In genomic region chr14:95526483-95527391, GRCh38 we compare ENCODE assay signal across 11 cellular contexts. TPM values are rescaled to one million over a fixed set of nuclear protein-coding genes. Genes with fewer than 3 reads are reported as not detected.
DNase-seq lines count a peak whose midpoint lies in the region; ATAC-seq, FAIRE-seq and TF ChIP-seq lines count a peak whose summit lies in the region.
"Had no signal": no experiment of that assay in that cellular context is flagged by ENCODE, and none has a peak within 500 bp of the region (broad histone marks: within the 10 kb centered on the region; RNA-seq: fewer than 3 reads in every experiment).

No MANE protein-coding gene starts in this region.

- no peaks in the 10 kb centered on the region for H3K9me3 ChIP-seq in heart right ventricle

- ATAC-seq in activated T-helper 17 cell treated with anti-CD3 and anti-CD28 coated beads, Interleukin-2, amount 50 U/mL, for 72 hours (replicated peaks): no peak
- ATAC-seq in heart right ventricle (peak in 6 of 8 donors; percentile 16 to 73 (median 34)), HG02798 (IDR thresholded peaks at IDR 0.05; ENCODE audit: poor library complexity, unreplicated experiment) (no peak)
- ATAC-seq in stimulated activated memory B cell treated with anti-CD40 and anti-IgM and Interleukin-4, amounts not matched to agents 10 μg/mL and 1 μg/mL and 100 μg/mL, for 72 hours: no peak

- peak overlapping the region in 8 of 10 donors; percentile 40 to 75 (median 66) for H3K27ac ChIP-seq in heart right ventricle

- peak; percentile 24 for DNase-seq in NCI-H2029 (lab: John Stamatoyannopoulos, UW)
- DNase-seq in NCI-H2029 treated with DMSO at 0.1 percent for 48 hours (lab: John Stamatoyannopoulos, UW): no peak
- no peak for DNase-seq in heart right ventricle
- no peak for DNase-seq in SIG-M5 (lab: John Stamatoyannopoulos, UW)
- no peak for DNase-seq in frontal cortex (ENCODE audit: low spot score in 2 of 2)
- DNase-seq: 8988T, GOT3 had no signal

- peak overlapping the region; percentile 93 for H3K4me3 Mint-ChIP-seq in activated T-helper 17 cell treated with anti-CD3 and anti-CD28 coated beads, Interleukin-2, amount 50 U/mL, for 72 hours
- no peak overlapping the region for H3K4me3 Mint-ChIP-seq in stimulated activated memory B cell treated with anti-CD40 and anti-IgM and Interleukin-4, amounts not matched to agents 10 μg/mL and 1 μg/mL and 100 μg/mL, for 72 hours

- FAIRE-seq in frontal cortex (lab: Jason Lieb, UNC): no peak
- FAIRE-seq: GM12878 had no signal

- no peaks in the 10 kb centered on the region for H3K9me3 Mint-ChIP-seq in activated T-helper 17 cell treated with anti-CD3 and anti-CD28 coated beads, Interleukin-2, amount 50 U/mL, for 72 hours
- H3K9me3 Mint-ChIP-seq in stimulated activated memory B cell treated with anti-CD40 and anti-IgM and Interleukin-4, amounts not matched to agents 10 μg/mL and 1 μg/mL and 100 μg/mL, for 72 hours: no peaks in the 10 kb centered on the region

- peaks cover 29% of the 10 kb centered on the region for H3K36me3 Mint-ChIP-seq in activated T-helper 17 cell treated with anti-CD3 and anti-CD28 coated beads, Interleukin-2, amount 50 U/mL, for 72 hours (ENCODE audit: low read depth)
- peaks cover 4% of the 10 kb centered on the region for H3K36me3 Mint-ChIP-seq in stimulated activated memory B cell treated with anti-CD40 and anti-IgM and Interleukin-4, amounts not matched to agents 10 μg/mL and 1 μg/mL and 100 μg/mL, for 72 hours

- no peak overlapping the region for H3K4me3 ChIP-seq in heart right ventricle
- H3K4me3 ChIP-seq: GM12878 had no signal

- no peak for TF ChIP-seq CTCF in heart right ventricle (IDR thresholded peaks at IDR 0.05)

- H3K36me3 ChIP-seq in heart right ventricle: peaks cover 0 to 13% (median 0%) of the 10 kb centered on the region in 9 donors

- 46 to 54% methylated on average over 9 of the region's 9 CpGs for WGBS in heart right ventricle, 2 donors

- H3K27me3 ChIP-seq in heart right ventricle: no peaks in the 10 kb centered on the region

- intact Hi-C loops in heart right ventricle (cut with DNase I): loop anchor here in 6 of 10 donors (1.0 to 5.0 kb wide), 3 partner anchors 84 kb away; no protein-coding TSS in a partner anchor

- H3K4me1 ChIP-seq in heart right ventricle: peaks cover 16 to 68% (median 48%) of the 10 kb centered on the region in 9 donors

- H3K27ac Mint-ChIP-seq in activated T-helper 17 cell treated with anti-CD3 and anti-CD28 coated beads, Interleukin-2, amount 50 U/mL, for 72 hours: peak overlapping the region; percentile 94
- H3K27ac Mint-ChIP-seq in stimulated activated memory B cell treated with anti-CD40 and anti-IgM and Interleukin-4, amounts not matched to agents 10 μg/mL and 1 μg/mL and 100 μg/mL, for 72 hours: peak overlapping the region; percentile 8

- H3K4me1 Mint-ChIP-seq in activated T-helper 17 cell treated with anti-CD3 and anti-CD28 coated beads, Interleukin-2, amount 50 U/mL, for 72 hours: peaks cover 66% of the 10 kb centered on the region
- peaks cover 48% of the 10 kb centered on the region for H3K4me1 Mint-ChIP-seq in stimulated activated memory B cell treated with anti-CD40 and anti-IgM and Interleukin-4, amounts not matched to agents 10 μg/mL and 1 μg/mL and 100 μg/mL, for 72 hours

- no peaks in the 10 kb centered on the region for H3K27me3 Mint-ChIP-seq in activated T-helper 17 cell treated with anti-CD3 and anti-CD28 coated beads, Interleukin-2, amount 50 U/mL, for 72 hours
- H3K27me3 Mint-ChIP-seq in stimulated activated memory B cell treated with anti-CD40 and anti-IgM and Interleukin-4, amounts not matched to agents 10 μg/mL and 1 μg/mL and 100 μg/mL, for 72 hours: no peaks in the 10 kb centered on the region

RNA-seq across cellular contexts. Expression of gene GLRX5, which starts 8.1 kb away (rescaled TPM):
- total RNA-seq in activated T-helper 17 cell treated with anti-CD3 and anti-CD28 coated beads, Interleukin-2, amount 50 U/mL, for 72 hours: 10 to 100 TPM; 21.5 to 61.4 TPM
- total RNA-seq in heart right ventricle (100 to 1,000 TPM in 2 of 10 donors, 10 to 100 TPM in 8; 69.9 to 121 (median 91.8) TPM), frontal cortex (31.8 TPM)
- polyA plus RNA-seq in heart right ventricle: 10 to 100 TPM; 49.8 to 66.6 TPM

RNA-seq across cellular contexts. Expression of gene SYNE3, which starts 10.3 kb away (rescaled TPM):
- 10 to 100 TPM; 78.9 to 79.1 TPM for total RNA-seq in activated T-helper 17 cell treated with anti-CD3 and anti-CD28 coated beads, Interleukin-2, amount 50 U/mL, for 72 hours
- total RNA-seq in heart right ventricle (10 to 100 TPM in 5 of 10 donors, 1 to 10 TPM in 5; 4.8 to 15.4 (median 10.4) TPM), frontal cortex (1.2 TPM)
- 1 to 10 TPM; 1.5 to 5.3 TPM for polyA plus RNA-seq in heart right ventricle

Comparison
In these comparisons a context has a peak if more than half of its experiments do, and no peak if none do; other contexts are left out.
1. ATAC-seq: peak in heart right ventricle (6 of 8); none in activated T-helper 17 cell treated with anti-CD3 and anti-CD28 coated beads, Interleukin-2, amount 50 U/mL, for 72 hours (single experiment), stimulated activated memory B cell treated with anti-CD40 and anti-IgM and Interleukin-4, amounts not matched to agents 10 μg/mL and 1 μg/mL and 100 μg/mL, for 72 hours (single experiment) and HG02798 (single experiment).
2. RNA of gene SYNE3, which starts 10.3 kb away (total RNA-seq): 78.9 to 79.1 TPM in activated T-helper 17 cell treated with anti-CD3 and anti-CD28 coated beads, Interleukin-2, amount 50 U/mL, for 72 hours; 4.8 to 15.4 TPM in heart right ventricle and 1.2 TPM in frontal cortex (single experiment); every median in the first group is over 4 times any median in the second.